In the genomic region with DNA sequence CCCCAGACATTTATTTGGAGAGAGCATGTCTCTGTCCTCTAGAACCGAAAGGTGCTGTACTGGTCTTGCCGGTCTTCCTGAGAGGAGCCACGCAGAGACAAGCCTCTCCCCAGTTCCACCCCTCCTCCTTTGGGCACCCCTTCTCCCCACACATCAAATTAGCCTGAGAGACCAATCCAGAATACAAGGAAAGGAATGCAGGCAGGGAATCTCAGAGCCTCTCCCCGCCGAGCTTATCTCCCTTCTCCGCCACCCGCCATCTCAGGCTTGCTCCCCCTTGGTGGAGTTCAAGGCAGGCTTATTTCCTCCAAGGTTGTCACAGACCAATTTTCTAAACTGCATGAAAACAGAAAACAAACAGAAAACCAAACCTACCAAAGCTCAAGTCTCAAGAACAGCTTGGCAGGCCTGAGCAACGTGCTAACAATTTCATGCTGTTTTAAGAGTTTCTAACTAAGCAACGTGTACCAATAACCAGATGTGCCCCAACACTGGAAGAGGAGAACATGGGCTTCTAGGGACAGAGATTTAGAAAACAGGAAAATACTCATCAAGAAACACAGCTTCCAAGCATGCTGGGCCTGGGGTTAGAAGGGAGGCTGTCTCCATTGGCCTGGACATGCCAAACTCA, we compare ENCODE assay signal across 21 cellular contexts.
"Had no signal": no experiment of that assay in that cellular context is flagged by ENCODE, and none has a peak within 500 bp of the region (broad histone marks: within the 10 kb centered on the region; RNA-seq: fewer than 3 reads in every experiment).

No MANE protein-coding gene starts in this region.

- H3K4me3 Mint-ChIP-seq: activated CD4-positive, alpha-beta T cell treated with anti-CD3 and anti-CD28 coated beads, Interleukin-2, amount 10 ng/mL, durations not matched to agents 24 days and 14 days; activated CD8-positive, alpha-beta T cell treated with anti-CD3 and anti-CD28 coated beads, Interleukin-2, amount 10 ng/mL, durations not matched to agents 7 days and 5 days; activated T-cell treated with anti-CD3 and anti-CD28 coated beads, Interleukin-2, amount 50 U/mL, for 72 hours; effector memory CD8-positive, alpha-beta T cell; natural killer cell had no signal

- H3K27me3 ChIP-seq: breast epithelium, heart left ventricle, right lobe of liver, stomach, tibial artery, vagina had no signal

- DNase-seq: activated CD4-positive, alpha-beta T cell treated with anti-CD3 and anti-CD28 coated beads, Interleukin-2, amount 10 ng/mL, durations not matched to agents 24 days and 14 days; activated CD8-positive, alpha-beta memory T cell treated with anti-CD3 and anti-CD28 coated beads, Interleukin-2, amount 50 U/mL, for 4 hours; activated CD8-positive, alpha-beta T cell treated with anti-CD3 and anti-CD28 coated beads, Interleukin-2, amount 10 ng/mL, durations not matched to agents 7 days and 5 days; activated gamma-delta T cell; activated T-cell treated with anti-CD3 and anti-CD28 coated beads, Interleukin-2, amount 50 U/mL, for 72 hours; cerebellar nuclear complex; dermis blood vessel endothelial cell; effector memory CD8-positive, alpha-beta T cell; heart left ventricle; left colon; mammary epithelial cell; natural killer cell; posterior cingulate gyrus; stimulated activated CD4-positive, alpha-beta T cell treated with anti-CD3 and anti-CD28 coated beads, Interleukin-2, amount 100 ng/mL, for 24 hours; stomach; T-helper 2 cell; tibial artery had no signal

- H3K4me1 Mint-ChIP-seq: activated CD4-positive, alpha-beta T cell treated with anti-CD3 and anti-CD28 coated beads, Interleukin-2, amount 10 ng/mL, durations not matched to agents 24 days and 14 days; natural killer cell had no signal

- H3K27ac ChIP-seq: breast epithelium, right lobe of liver, tibial artery, vagina had no signal

- H3K27ac Mint-ChIP-seq: activated CD4-positive, alpha-beta T cell treated with anti-CD3 and anti-CD28 coated beads, Interleukin-2, amount 10 ng/mL, durations not matched to agents 24 days and 14 days; activated CD8-positive, alpha-beta T cell treated with anti-CD3 and anti-CD28 coated beads, Interleukin-2, amount 10 ng/mL, durations not matched to agents 7 days and 5 days; activated naive CD4-positive, alpha-beta T cell treated with anti-CD3 and anti-CD28 coated beads, Interleukin-2, amount 50 U/mL, for 72 hours; activated T-cell treated with anti-CD3 and anti-CD28 coated beads, Interleukin-2, amount 50 U/mL, for 72 hours; effector memory CD8-positive, alpha-beta T cell; natural killer cell had no signal

- H3K36me3 ChIP-seq: breast epithelium, heart left ventricle, right lobe of liver, stomach, tibial artery, vagina had no signal

- H3K4me1 ChIP-seq: breast epithelium, right lobe of liver had no signal

- H3K9me3 Mint-ChIP-seq: natural killer cell had no signal

- H3K4me3 ChIP-seq: breast epithelium, heart left ventricle, right lobe of liver, stomach, tibial artery, vagina had no signal

- H3K36me3 Mint-ChIP-seq: natural killer cell had no signal

- H3K27me3 Mint-ChIP-seq: activated CD4-positive, alpha-beta T cell treated with anti-CD3 and anti-CD28 coated beads, Interleukin-2, amount 10 ng/mL, durations not matched to agents 24 days and 14 days; effector memory CD8-positive, alpha-beta T cell had no signal

- H3K9me3 ChIP-seq: breast epithelium, right lobe of liver, stomach, tibial artery, vagina had no signal
